8 cellular contexts compared by ENCODE assay signal in the genomic region with DNA sequence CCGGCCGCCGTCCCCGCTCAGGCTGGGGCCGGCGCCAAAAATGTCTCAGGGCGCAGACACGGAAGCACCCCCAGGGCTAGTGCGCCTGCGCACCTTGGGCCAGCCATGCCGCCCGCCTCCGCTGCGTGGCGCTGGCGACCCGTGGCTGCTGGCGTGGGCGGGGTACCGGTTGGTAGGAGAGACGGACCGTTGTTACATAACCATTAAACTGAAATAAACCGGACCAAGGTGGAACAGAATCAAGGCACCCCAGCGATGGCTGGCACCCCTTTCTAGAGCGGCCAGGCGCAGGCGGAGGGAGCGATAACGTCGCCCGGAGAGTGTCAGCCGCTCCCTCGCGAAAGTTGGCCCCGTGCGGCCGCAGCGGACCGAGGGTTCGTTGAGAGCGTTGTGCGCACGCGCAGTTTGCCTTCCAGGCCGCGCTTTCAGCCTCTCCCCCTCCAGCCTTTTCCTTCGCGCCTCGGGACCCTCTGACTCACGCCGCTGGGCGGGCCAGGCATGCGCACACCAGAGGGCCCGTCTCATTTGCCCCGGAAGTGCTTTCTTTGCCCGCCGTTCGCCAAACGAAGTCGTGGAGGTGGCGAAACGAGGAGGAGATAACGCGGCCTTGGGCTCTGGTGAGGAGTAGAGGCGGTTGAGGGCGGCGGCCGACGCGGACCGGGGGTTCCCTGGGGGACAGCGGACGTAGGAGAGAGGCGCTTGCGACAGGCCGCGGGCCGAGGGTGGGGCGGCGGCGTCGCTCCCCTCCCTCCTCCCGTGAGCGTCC. TPM values are rescaled to one million over a fixed set of nuclear protein-coding genes. Genes with fewer than 3 reads are reported as not detected.
A peak's percentile ranks its signal among the peaks of the same experiment; 100 is the strongest.
DNase-seq lines count a peak whose midpoint lies in the region; ATAC-seq, FAIRE-seq and TF ChIP-seq lines count a peak whose summit lies in the region.

A gene with protein sequence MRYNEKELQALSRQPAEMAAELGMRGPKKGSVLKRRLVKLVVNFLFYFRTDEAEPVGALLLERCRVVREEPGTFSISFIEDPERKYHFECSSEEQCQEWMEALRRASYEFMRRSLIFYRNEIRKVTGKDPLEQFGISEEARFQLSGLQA (minus strand): TSS at position 45 of the 766 bp plus-strand sequence. CDS start 81 bp downstream, outside the sequence.
A gene with protein sequence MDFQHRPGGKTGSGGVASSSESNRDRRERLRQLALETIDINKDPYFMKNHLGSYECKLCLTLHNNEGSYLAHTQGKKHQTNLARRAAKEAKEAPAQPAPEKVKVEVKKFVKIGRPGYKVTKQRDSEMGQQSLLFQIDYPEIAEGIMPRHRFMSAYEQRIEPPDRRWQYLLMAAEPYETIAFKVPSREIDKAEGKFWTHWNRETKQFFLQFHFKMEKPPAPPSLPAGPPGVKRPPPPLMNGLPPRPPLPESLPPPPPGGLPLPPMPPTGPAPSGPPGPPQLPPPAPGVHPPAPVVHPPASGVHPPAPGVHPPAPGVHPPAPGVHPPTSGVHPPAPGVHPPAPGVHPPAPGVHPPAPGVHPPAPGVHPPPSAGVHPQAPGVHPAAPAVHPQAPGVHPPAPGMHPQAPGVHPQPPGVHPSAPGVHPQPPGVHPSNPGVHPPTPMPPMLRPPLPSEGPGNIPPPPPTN (plus strand): TSS at position 540 of the 766 bp plus-strand sequence. CDS start 6,595 bp downstream, outside the sequence.

- no peaks in the 10 kb centered on the region for H3K27me3 Mint-ChIP-seq in chondrocyte (ENCODE audit: low read depth)

- peaks cover 12% of the 10 kb centered on the region for H3K36me3 ChIP-seq in BJ (ENCODE audit: control insufficient read depth, insufficient read depth, low read length)
- peaks cover 0 to 3% of the 10 kb centered on the region in 2 donors for H3K36me3 ChIP-seq in kidney (ENCODE audit: control insufficient read depth in 1 of 2, insufficient read depth in 2 of 2, low read length in 2 of 2)

- H3K36me3 Mint-ChIP-seq in chondrocyte (ENCODE audit: low read depth), result peaks cover 3% of the 10 kb centered on the region

- FAIRE-seq in kidney (lab: Jason Lieb, UNC), result no peak

- peak; percentile 85 for DNase-seq in BJ (ENCODE audit: low read depth)
- peak; percentile 88 for DNase-seq in NCI-H510A treated with DMSO at 0.1 percent for 48 hours (lab: John Stamatoyannopoulos, UW)
- peak; percentile 96 for DNase-seq in activated CD4-positive, alpha-beta T cell treated with anti-CD3 and anti-CD28 coated beads for 24 hours (ENCODE audit: low read depth in 2 of 2)
- DNase-seq in chondrocyte (ENCODE audit: low spot score), result no peak
- peak; percentile 99 for DNase-seq in kidney
- peak; percentile 98 for DNase-seq in stimulated activated CD4-positive, alpha-beta T cell treated with anti-CD3 and anti-CD28 coated beads, Interleukin-15, amount 100 ng/mL, for 24 hours

- H3K9me3 ChIP-seq in kidney (ENCODE audit: control insufficient read depth in 1 of 2, low read length in 2 of 2), result no peaks in the 10 kb centered on the region

- no peaks in the 10 kb centered on the region for H3K27me3 ChIP-seq in BJ (ENCODE audit: control insufficient read depth, insufficient read depth, low read length)

- POLR2A ChIA-PET in BJ (lab: Charles Lee), result interaction anchor here (0.6 kb wide), 2 partner anchors 62 to 71 kb away, joined by 3 to 5 read pairs; no protein-coding TSS in a partner anchor

- peak within 1 kb of the TSS; percentile 88 to 91 for H3K9ac ChIP-seq in kidney (ENCODE audit: low read length in 2 of 2)

- peak; percentile 95 for TF ChIP-seq CTCF in BJ (IDR thresholded peaks at IDR 0.05; ENCODE audit: insufficient read depth, low read depth, low read length)
- peak; percentile 98 for TF ChIP-seq CTCF in chondrocyte (IDR thresholded peaks at IDR 0.05)
- TF ChIP-seq CTCF in kidney (IDR thresholded peaks at IDR 0.05; ENCODE audit: borderline replicate concordance, extremely low read depth, insufficient read depth), result peak; percentile 96

- H3K4me1 ChIP-seq in kidney (ENCODE audit: control insufficient read depth in 1 of 2, insufficient read depth in 1 of 2, low read depth in 1 of 2, low read length in 2 of 2), result peaks cover 26 to 43% of the 10 kb centered on the region in 2 donors

- peaks cover 61% of the 10 kb centered on the region for H3K4me1 Mint-ChIP-seq in chondrocyte (ENCODE audit: low read depth)

- CTCF ChIA-PET in BJ (lab: Yijun Ruan, JAX), result interaction anchor here (0.6 to 2.1 kb wide), 20 partner anchors 10 to 377 kb away, joined by 3 to 11 read pairs (median 3); a partner anchor contains a TSS

- intact Hi-C loops in kidney (cut with DNase I), result no loop called here

- H3K9me3 Mint-ChIP-seq in chondrocyte (ENCODE audit: low read depth), result no peaks in the 10 kb centered on the region

- TF ChIP-seq POLR2A in GM19193 (IDR thresholded peaks at IDR 0.05; ENCODE audit: extremely low read depth, insufficient read depth, insufficient read length), result peak; percentile 68

- H3K4me3 Mint-ChIP-seq in chondrocyte (ENCODE audit: unreplicated experiment), result peak within 1 kb of the TSS; percentile 96

- H3K27ac Mint-ChIP-seq in chondrocyte (ENCODE audit: unreplicated experiment), result peak within 1 kb of the TSS; percentile 100

- peak within 1 kb of the TSS; percentile 100 for H3K27ac ChIP-seq in kidney (ENCODE audit: low read depth in 2 of 2, low read length in 2 of 2)

- peak within 1 kb of the TSS; percentile 83 for H3K4me3 ChIP-seq in BJ (ENCODE audit: low read depth, low read length)
- H3K4me3 ChIP-seq in kidney (ENCODE audit: low read length in 2 of 2), result peak within 1 kb of the TSS; percentile 76 to 79

- ATAC-seq in HG03439 (IDR thresholded peaks at IDR 0.05; ENCODE audit: unreplicated experiment), result peak; percentile 76

RNA-seq across cellular contexts. Expression of the first gene that starts in this region (rescaled TPM):
- polyA plus RNA-seq in BJ (2011; rRNA removed) (46.2 and 65.8 TPM in 2 replicates), kidney (ENCODE audit: insufficient read depth, low read depth, low replicate concordance) (156 TPM)
- polyA minus RNA-seq in BJ (2011; rRNA and poly(A)+ RNA removed), result 12.4 and 30.0 TPM in 2 replicates
- total RNA-seq in chondrocyte (36.6 to 45.4 TPM (median 42.4 TPM) in 3 replicates), kidney (59.7 TPM)

RNA-seq across cellular contexts. Expression of the second gene that starts in this region (rescaled TPM):
- polyA plus RNA-seq in BJ (2011; rRNA removed), result 8.9 and 12.2 TPM in 2 replicates
- polyA minus RNA-seq in BJ (2011; rRNA and poly(A)+ RNA removed), result 11.3 and 20.2 TPM in 2 replicates
- 71.2 to 81.5 TPM (median 74.9 TPM) in 3 replicates for total RNA-seq in chondrocyte
- 64.1 TPM for total RNA-seq in kidney
- 25.7 TPM for polyA plus RNA-seq in kidney (ENCODE audit: insufficient read depth, low read depth, low replicate concordance)
